In the genomic region with DNA sequence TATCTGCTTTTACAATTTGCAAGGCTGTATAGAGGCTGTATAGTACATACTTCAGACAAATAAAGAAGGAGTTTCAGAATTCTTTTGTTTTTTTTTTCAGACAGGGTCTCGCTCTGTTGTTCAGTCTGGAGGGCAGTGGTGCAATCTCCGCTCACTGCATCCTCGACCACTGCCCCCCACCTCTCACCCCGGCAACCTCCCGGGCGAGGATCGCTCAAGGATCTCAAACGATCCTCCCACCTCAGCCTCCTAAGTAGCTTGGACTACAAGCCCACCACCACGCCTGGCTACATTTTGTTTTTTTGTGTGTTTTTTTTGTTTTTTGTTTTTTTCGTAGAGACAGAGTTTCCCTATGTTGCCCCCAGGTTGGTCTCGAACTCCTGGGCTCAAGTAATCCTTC, we compare ENCODE assay signal across 10 cellular contexts. TPM values are rescaled to one million over a fixed set of nuclear protein-coding genes. Genes with fewer than 3 reads are reported as not detected.
DNase-seq lines count a peak whose midpoint lies in the region; FAIRE-seq and TF ChIP-seq lines count a peak whose summit lies in the region.
"Had no signal": no experiment of that assay in that cellular context is flagged by ENCODE, and none has a peak within 500 bp of the region (broad histone marks: within the 10 kb centered on the region; RNA-seq: fewer than 3 reads in every experiment).

No MANE protein-coding gene starts in this region.

- DNase-seq in MM.1S (no peak), H1 (ENCODE audit: low read depth in 1 of 2, low spot score in 2 of 2) (no peak), NCI-H1436 (lab: John Stamatoyannopoulos, UW) (no peak), Ammon's horn (ENCODE audit: low spot score) (no peak), NCI-H748 (lab: John Stamatoyannopoulos, UW; ENCODE audit: unreplicated experiment) (no peak), germinal center (ENCODE audit: low spot score) (no peak)

- H3K14ac ChIP-seq in H1 (ENCODE audit: insufficient read length): no peak overlapping the region

- H2BK120ac ChIP-seq in H1 (replicated peaks; ENCODE audit: low read depth, low read length): no peak overlapping the region

- H3K4ac ChIP-seq in H1 (replicated peaks; ENCODE audit: insufficient read length, low read depth, low read length): no peak overlapping the region

- TF ChIP-seq RAD21 in H1 (IDR thresholded peaks at IDR 0.05 in 1 of 2, conservative IDR thresholded peaks at IDR 0.05 in 1 of 2; ENCODE audit: low read depth in 2 of 2, low read length in 2 of 2): no peak

- no peak overlapping the region for H3K56ac ChIP-seq in H1 (replicated peaks; ENCODE audit: insufficient read length, low read depth, low read length)

- 88% methylated on average over 11 of the region's 11 CpGs; no CpG with 5 or more reads in 1 of the 2 experiments for WGBS in H1 (ENCODE audit: extremely low coverage in 1 of 2, insufficient coverage in 1 of 2, insufficient read length in 1 of 2, insufficient replicate concordance in 2 of 2, low coverage in 1 of 2, low lambda C conversion rate in 2 of 2, missing lambda C conversion rate in 1 of 2), 2 experiments

- peak overlapping the region; percentile 46; the same call in 1 of the 2 replicates for H4K8ac ChIP-seq in H1 (ENCODE audit: extremely low read depth, insufficient read depth, low read length)

- peak overlapping the region; percentile 73; the same call in 1 of the 2 replicates for H3K4me2 ChIP-seq in MM.1S (ENCODE audit: low read depth, low read length)
- peak overlapping the region; percentile 4 to 90; a peak in 2 of 4 replicates for H3K4me2 ChIP-seq in H1 (ENCODE audit: insufficient read depth in 1 of 2, low read depth in 2 of 2, low read length in 2 of 2)
- H3K4me2 ChIP-seq in parathyroid adenoma (ENCODE audit: low read length): peak overlapping the region; percentile 43

- H3F3A ChIP-seq in MM.1S (ENCODE audit: insufficient read depth, low read length): peaks cover 5% of the 10 kb centered on the region; the same call in 1 of the 2 replicates

- no peak overlapping the region for H2BK12ac ChIP-seq in H1 (ENCODE audit: low read depth, low read length)

- no peak overlapping the region for H4K91ac ChIP-seq in H1 (replicated peaks; ENCODE audit: insufficient read length, low read length)

- no peak overlapping the region for H2AK5ac ChIP-seq in H1 (ENCODE audit: low read depth, low read length)

- CTCF ChIA-PET in H1 (lab: Charles Lee; ENCODE audit: partially characterized antibody): interaction anchor here (0.9 to 1.4 kb wide), 5 partner anchors 14 to 122 kb away, joined by 3 to 4 read pairs (median 3); no protein-coding TSS in a partner anchor

- H3K79me1 ChIP-seq in H1 (ENCODE audit: low read depth, low read length): peaks cover 4% of the 10 kb centered on the region

- H2BK15ac ChIP-seq in H1 (ENCODE audit: low read length): no peak overlapping the region

- H4K5ac ChIP-seq in H1 (ENCODE audit: insufficient read length, low read depth, low read length): no peak overlapping the region

- no peak for FAIRE-seq in H1 (lab: Jason Lieb, UNC)
- FAIRE-seq: H54, islet of Langerhans had no signal

- H3K27ac ChIP-seq in MM.1S (ENCODE audit: low read length) (no peak overlapping the region), H1 (ENCODE audit: low read depth, low read length) (no peak overlapping the region), parathyroid adenoma (no peak overlapping the region)

- 0 out of 2 replicates have a peak, but pooled peaks cover 5% of the 10 kb centered on the region for H3K36me3 ChIP-seq in MM.1S (replicated peaks; ENCODE audit: insufficient read depth, low read length)
- H3K36me3 ChIP-seq in H1 (ENCODE audit: control insufficient read depth in 2 of 4, insufficient read depth in 4 of 4, low read length in 3 of 4): peaks cover 0 to 6% (median 2%) of the 10 kb centered on the region in 4 experiments; a peak in 3 of 8 replicates
- H3K36me3 ChIP-seq in parathyroid adenoma (ENCODE audit: control insufficient read depth, insufficient read depth, low read length): no peaks in the 10 kb centered on the region

- H3K4me3 ChIP-seq in GM08714 (ENCODE audit: low read length) (peak overlapping the region; percentile 99; the same call in 1 of the 2 replicates), MM.1S (ENCODE audit: low read length) (no peak overlapping the region), H1 (ENCODE audit: extremely low read depth in 1 of 4, insufficient read depth in 2 of 4, low read depth in 3 of 4, low read length in 4 of 4) (no peak overlapping the region), parathyroid adenoma (ENCODE audit: low read depth, low read length) (no peak overlapping the region)

- no peaks in the 10 kb centered on the region for H3K9me2 ChIP-seq in MM.1S (replicated peaks; ENCODE audit: insufficient read depth, low read length)

- peaks cover 69% of the 10 kb centered on the region for H3K79me2 ChIP-seq in MM.1S (ENCODE audit: low read length)
- peaks cover 10 to 60% of the 10 kb centered on the region in 2 experiments; a peak in 3 of 4 replicates for H3K79me2 ChIP-seq in H1 (ENCODE audit: control insufficient read depth in 1 of 2, insufficient read depth in 2 of 2, low read length in 2 of 2)
- peaks cover 45% of the 10 kb centered on the region for H3K79me2 ChIP-seq in parathyroid adenoma

- H3K9ac ChIP-seq in MM.1S (ENCODE audit: low read length) (no peak overlapping the region), H1 (replicated peaks in 1 of 4; ENCODE audit: extremely low read depth in 1 of 4, low read depth in 3 of 4, low read length in 3 of 4) (no peak overlapping the region), parathyroid adenoma (no peak overlapping the region)

- TF ChIP-seq POLR2A in H1 (IDR thresholded peaks at IDR 0.05; ENCODE audit: control extremely low read depth in 1 of 2, low read depth in 2 of 2, low read length in 2 of 2): no peak

- no peak overlapping the region for H3K18ac ChIP-seq in H1 (ENCODE audit: extremely low read depth, low read length)

- TF ChIP-seq EP300 in H1 (IDR thresholded peaks at IDR 0.05; ENCODE audit: borderline replicate concordance in 1 of 2, low read depth in 2 of 2, low read length in 2 of 2): no peak

- H2AFZ ChIP-seq in MM.1S (ENCODE audit: low read length): no peak overlapping the region
- H2AFZ ChIP-seq in H1 (ENCODE audit: low read length): no peak overlapping the region
- H2AFZ ChIP-seq in parathyroid adenoma: no peak overlapping the region

- no peak overlapping the region for H2BK20ac ChIP-seq in H1 (ENCODE audit: low read length)

- H3K23ac ChIP-seq in H1 (ENCODE audit: insufficient read length): no peak overlapping the region

- H3K23me2 ChIP-seq in H1 (ENCODE audit: low read depth, low read length): peaks cover 6% of the 10 kb centered on the region

- H3K4me1 ChIP-seq in MM.1S (ENCODE audit: low read length) (peaks cover 9% of the 10 kb centered on the region; the same call in 1 of the 2 replicates), H1 (replicated peaks in 1 of 4; ENCODE audit: control insufficient read depth in 3 of 4, insufficient read depth in 4 of 4, low read length in 3 of 4) (peaks cover 2 to 8% (median 3%) of the 10 kb centered on the region in 4 experiments; a peak in 3 of 7 replicates), parathyroid adenoma (peaks cover 19% of the 10 kb centered on the region)

- H2BK5ac ChIP-seq in H1 (ENCODE audit: low read depth, low read length): no peak overlapping the region

- H3K27me3 ChIP-seq in MM.1S (replicated peaks; ENCODE audit: insufficient read depth, low read length) (no peaks in the 10 kb centered on the region), H1 (replicated peaks in 1 of 4; ENCODE audit: control insufficient read depth in 3 of 4, extremely low read depth in 1 of 4, insufficient read depth in 3 of 4, low read length in 3 of 4) (no peaks in the 10 kb centered on the region), parathyroid adenoma (ENCODE audit: control insufficient read depth, insufficient read depth, low read length) (no peaks in the 10 kb centered on the region)

- H3K9me3 ChIP-seq in MM.1S (replicated peaks; ENCODE audit: insufficient read depth, low read length) (no peaks in the 10 kb centered on the region), H1 (ENCODE audit: insufficient read depth in 2 of 2, low read depth in 1 of 2, low read length in 1 of 2) (no peaks in the 10 kb centered on the region), parathyroid adenoma (ENCODE audit: control insufficient read depth, low read length) (no peaks in the 10 kb centered on the region)

- H4K20me1 ChIP-seq in MM.1S (ENCODE audit: insufficient read depth, low read length) (peaks cover 10% of the 10 kb centered on the region), H1 (replicated peaks in 1 of 2; ENCODE audit: control insufficient read depth in 1 of 2, insufficient read depth in 2 of 2, low read length in 2 of 2) (peaks cover 0 to 9% of the 10 kb centered on the region in 2 experiments)

- POLR2A ChIA-PET in H1 (lab: Charles Lee; ENCODE audit: partially characterized antibody): interaction anchor here (1.2 to 1.6 kb wide), 4 partner anchors 10 to 104 kb away, joined by 3 to 9 read pairs (median 4); no protein-coding TSS in a partner anchor

- TF ChIP-seq CTCF in MM.1S (IDR thresholded peaks at IDR 0.05; ENCODE audit: low read length) (no peak), H1 (IDR thresholded peaks at IDR 0.05; ENCODE audit: control extremely low read depth in 1 of 3, insufficient read depth in 1 of 3, low read depth in 1 of 3, low read length in 3 of 3) (no peak), parathyroid adenoma (IDR thresholded peaks at IDR 0.05) (no peak)

RNA-seq across cellular contexts. Expression of gene FASTKD5, which starts 1.8 kb away (rescaled TPM):
- 21.3 and 25.9 TPM in 2 replicates for total RNA-seq in H1 (2021; fragmentation: NEBNext Ultra II Directional; extraction: Animal tissue kit (Norgen Biotek cat#: 25700))
- 8.9 and 12.0 TPM in 2 replicates for polyA plus RNA-seq in H1 (2011; rRNA removed)
- polyA plus RNA-seq in H1 (2011; cell fraction: cytosol; rRNA removed): 15.7 TPM
- 9.0 TPM for polyA plus RNA-seq in H1 (2011; cell fraction: nucleus; rRNA removed)
- 14.5 to 21.7 TPM (median 17.9 TPM) in 4 replicates for polyA plus RNA-seq in H1 (2012, experiment 1 of 2)
- 3.8 TPM for polyA plus RNA-seq in H1 (2012, experiment 2 of 2)
- polyA plus RNA-seq in H1 (2013, experiment 1 of 2): 15.4 TPM
- 14.8 TPM for polyA plus RNA-seq in H1 (2013, experiment 2 of 2)
- 28.2 and 34.7 TPM in 2 replicates for polyA minus RNA-seq in H1 (2011; rRNA and poly(A)+ RNA removed)
- polyA minus RNA-seq in H1 (2011; cell fraction: cytosol; rRNA and poly(A)+ RNA removed): 12.4 TPM
- polyA minus RNA-seq in H1 (2011; cell fraction: nucleus; rRNA and poly(A)+ RNA removed): 15.7 TPM

RNA-seq across cellular contexts. Expression of gene UBOX5, which starts 1.8 kb away (rescaled TPM):
- total RNA-seq in H1 (2021; fragmentation: NEBNext Ultra II Directional; extraction: Animal tissue kit (Norgen Biotek cat#: 25700)): 4.2 and 4.9 TPM in 2 replicates
- polyA plus RNA-seq in H1 (2011; rRNA removed): 4.0 and 5.2 TPM in 2 replicates
- 3.8 TPM for polyA plus RNA-seq in H1 (2011; cell fraction: cytosol; rRNA removed)
- polyA plus RNA-seq in H1 (2011; cell fraction: nucleus; rRNA removed): 5.2 TPM
- polyA plus RNA-seq in H1 (2012, experiment 1 of 2): 3.2 to 3.9 TPM (median 3.6 TPM) in 4 replicates
- 4.6 TPM for polyA plus RNA-seq in H1 (2012, experiment 2 of 2)
- polyA plus RNA-seq in H1 (2013, experiment 1 of 2): 2.6 TPM
- polyA plus RNA-seq in H1 (2013, experiment 2 of 2): 2.3 TPM
- 5.7 and 7.4 TPM in 2 replicates for polyA minus RNA-seq in H1 (2011; rRNA and poly(A)+ RNA removed)
- 3.6 TPM for polyA minus RNA-seq in H1 (2011; cell fraction: cytosol; rRNA and poly(A)+ RNA removed)
- 4.1 TPM for polyA minus RNA-seq in H1 (2011; cell fraction: nucleus; rRNA and poly(A)+ RNA removed)

RNA-seq across cellular contexts. Expression of gene LZTS3, which starts 15.5 kb away (rescaled TPM):
- total RNA-seq in H1 (2021; fragmentation: NEBNext Ultra II Directional; extraction: Animal tissue kit (Norgen Biotek cat#: 25700)): 31.8 and 33.3 TPM in 2 replicates
- polyA plus RNA-seq in H1 (2011; rRNA removed): 33.5 and 54.4 TPM in 2 replicates
- 46.5 TPM for polyA plus RNA-seq in H1 (2011; cell fraction: cytosol; rRNA removed)
- polyA plus RNA-seq in H1 (2011; cell fraction: nucleus; rRNA removed): 189 TPM
- 21.7 to 35.2 TPM (median 31.4 TPM) in 4 replicates for polyA plus RNA-seq in H1 (2012, experiment 1 of 2)
- 24.7 TPM for polyA plus RNA-seq in H1 (2012, experiment 2 of 2)
- 19.8 TPM for polyA plus RNA-seq in H1 (2013, experiment 1 of 2)
- polyA plus RNA-seq in H1 (2013, experiment 2 of 2): 17.5 TPM
- polyA minus RNA-seq in H1 (2011; rRNA and poly(A)+ RNA removed): 21.1 and 26.4 TPM in 2 replicates
- polyA minus RNA-seq in H1 (2011; cell fraction: cytosol; rRNA and poly(A)+ RNA removed): 24.1 TPM
- polyA minus RNA-seq in H1 (2011; cell fraction: nucleus; rRNA and poly(A)+ RNA removed): 31.4 TPM

RNA-seq across cellular contexts. Expression of gene DDRGK1, which starts 46.7 kb away (rescaled TPM):
- 42.0 and 43.8 TPM in 2 replicates for total RNA-seq in H1 (2021; fragmentation: NEBNext Ultra II Directional; extraction: Animal tissue kit (Norgen Biotek cat#: 25700))
- 29.4 and 31.2 TPM in 2 replicates for polyA plus RNA-seq in H1 (2011; rRNA removed)
- polyA plus RNA-seq in H1 (2011; cell fraction: cytosol; rRNA removed): 51.1 TPM
- 35.3 TPM for polyA plus RNA-seq in H1 (2011; cell fraction: nucleus; rRNA removed)
- 37.0 to 47.9 TPM (median 45.6 TPM) in 4 replicates for polyA plus RNA-seq in H1 (2012, experiment 1 of 2)
- polyA plus RNA-seq in H1 (2012, experiment 2 of 2): 29.9 TPM
- 48.3 TPM for polyA plus RNA-seq in H1 (2013, experiment 1 of 2)
- polyA plus RNA-seq in H1 (2013, experiment 2 of 2): 56.7 TPM
- polyA minus RNA-seq in H1 (2011; rRNA and poly(A)+ RNA removed): 11.3 and 15.2 TPM in 2 replicates
- polyA minus RNA-seq in H1 (2011; cell fraction: cytosol; rRNA and poly(A)+ RNA removed): 16.9 TPM
- 12.4 TPM for polyA minus RNA-seq in H1 (2011; cell fraction: nucleus; rRNA and poly(A)+ RNA removed)

RNA-seq across cellular contexts. Expression of gene ITPA, which starts 51.5 kb away (rescaled TPM):
- 80.9 and 94.0 TPM in 2 replicates for total RNA-seq in H1 (2021; fragmentation: NEBNext Ultra II Directional; extraction: Animal tissue kit (Norgen Biotek cat#: 25700))
- 88.2 and 90.3 TPM in 2 replicates for polyA plus RNA-seq in H1 (2011; rRNA removed)
- 76.8 TPM for polyA plus RNA-seq in H1 (2011; cell fraction: cytosol; rRNA removed)
- 68.8 TPM for polyA plus RNA-seq in H1 (2011; cell fraction: nucleus; rRNA removed)
- polyA plus RNA-seq in H1 (2012, experiment 1 of 2): 78.5 to 95.4 TPM (median 90.5 TPM) in 4 replicates
- polyA plus RNA-seq in H1 (2012, experiment 2 of 2): 85.8 TPM
- 73.6 TPM for polyA plus RNA-seq in H1 (2013, experiment 1 of 2)
- 72.9 TPM for polyA plus RNA-seq in H1 (2013, experiment 2 of 2)
- polyA minus RNA-seq in H1 (2011; rRNA and poly(A)+ RNA removed): 14.7 and 15.6 TPM in 2 replicates
- polyA minus RNA-seq in H1 (2011; cell fraction: cytosol; rRNA and poly(A)+ RNA removed): 22.7 TPM
- 13.9 TPM for polyA minus RNA-seq in H1 (2011; cell fraction: nucleus; rRNA and poly(A)+ RNA removed)
